ENCODE assay signal across 3 cellular contexts in the genomic region with DNA sequence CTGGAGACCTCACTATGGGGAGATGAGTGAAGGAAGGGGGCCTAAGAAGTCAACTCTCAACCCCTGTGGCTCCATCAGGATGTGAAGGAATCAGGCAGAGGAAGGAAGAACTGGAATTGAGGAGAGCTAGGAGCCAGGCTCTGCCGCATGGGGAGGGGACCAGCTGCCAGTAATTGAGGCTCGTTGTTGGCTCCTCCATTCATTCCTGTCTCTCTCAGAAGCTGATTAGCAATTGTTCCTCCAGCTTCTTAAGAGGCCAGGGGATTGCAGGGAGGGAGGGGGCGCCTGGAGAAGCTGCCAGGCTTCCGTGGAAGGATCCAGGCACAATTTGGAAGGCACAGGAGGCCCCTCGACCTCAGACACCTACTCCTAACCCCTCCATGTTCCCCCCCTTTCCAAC.
TF ChIP-seq lines count a peak whose summit lies in the region.

No MANE protein-coding gene starts in this region.

TF ChIP-seq in SK-N-SH, 30 proteins besides CTCF, POLR2A, EP300 and RAD21 (continued from another document):
- no peak for TF ChIP-seq RXRA (IDR thresholded peaks at IDR 0.05; ENCODE audit: borderline replicate concordance, low read depth)

TF ChIP-seq in SK-N-SH treated with all-trans-retinoic acid at 6 μM for 48 hours, 23 proteins besides CTCF, POLR2A, EP300 and RAD21 (continued from another document):
- TF ChIP-seq, protein P1, sequence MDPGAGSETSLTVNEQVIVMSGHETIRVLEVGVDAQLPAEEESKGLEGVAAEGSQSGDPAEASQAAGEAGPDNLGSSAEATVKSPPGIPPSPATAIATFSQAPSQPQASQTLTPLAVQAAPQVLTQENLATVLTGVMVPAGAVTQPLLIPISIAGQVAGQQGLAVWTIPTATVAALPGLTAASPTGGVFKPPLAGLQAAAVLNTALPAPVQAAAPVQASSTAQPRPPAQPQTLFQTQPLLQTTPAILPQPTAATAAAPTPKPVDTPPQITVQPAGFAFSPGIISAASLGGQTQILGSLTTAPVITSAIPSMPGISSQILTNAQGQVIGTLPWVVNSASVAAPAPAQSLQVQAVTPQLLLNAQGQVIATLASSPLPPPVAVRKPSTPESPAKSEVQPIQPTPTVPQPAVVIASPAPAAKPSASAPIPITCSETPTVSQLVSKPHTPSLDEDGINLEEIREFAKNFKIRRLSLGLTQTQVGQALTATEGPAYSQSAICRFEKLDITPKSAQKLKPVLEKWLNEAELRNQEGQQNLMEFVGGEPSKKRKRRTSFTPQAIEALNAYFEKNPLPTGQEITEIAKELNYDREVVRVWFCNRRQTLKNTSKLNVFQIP (CRISPR knock-in tag; IDR thresholded peaks at IDR 0.05; ENCODE audit: borderline replicate concordance, low read depth), result no peak
- TF ChIP-seq PPARA (CRISPR knock-in tag; IDR thresholded peaks at IDR 0.05; ENCODE audit: borderline replicate concordance), result no peak
- no peak for TF ChIP-seq BACH2 (CRISPR knock-in tag; IDR thresholded peaks at IDR 0.05; ENCODE audit: borderline replicate concordance)

TF ChIP-seq in GM23338, 12 proteins besides CTCF, POLR2A, EP300 and RAD21 (continued from another document):
- no peak for TF ChIP-seq EZH2phosphoT487 (IDR thresholded peaks at IDR 0.05; ENCODE audit: unreplicated experiment)
- TF ChIP-seq NANOG (IDR thresholded peaks at IDR 0.05; ENCODE audit: borderline replicate concordance), result no peak
- TF ChIP-seq ETS1 (IDR thresholded peaks at IDR 0.05), result no peak
- no peak for TF ChIP-seq ZNF331 (CRISPR knock-in tag; IDR thresholded peaks at IDR 0.05; ENCODE audit: low read depth)
- TF ChIP-seq ZNF114 (CRISPR knock-in tag; IDR thresholded peaks at IDR 0.05), result no peak
- no peak for TF ChIP-seq STAT1 (IDR thresholded peaks at IDR 0.05; ENCODE audit: unreplicated experiment)
- no peak for TF ChIP-seq ZNF462 (CRISPR knock-in tag; IDR thresholded peaks at IDR 0.05)
- no peak for TF ChIP-seq EZH2 (IDR thresholded peaks at IDR 0.05; ENCODE audit: low read depth, unreplicated experiment)
- TF ChIP-seq, protein P2, sequence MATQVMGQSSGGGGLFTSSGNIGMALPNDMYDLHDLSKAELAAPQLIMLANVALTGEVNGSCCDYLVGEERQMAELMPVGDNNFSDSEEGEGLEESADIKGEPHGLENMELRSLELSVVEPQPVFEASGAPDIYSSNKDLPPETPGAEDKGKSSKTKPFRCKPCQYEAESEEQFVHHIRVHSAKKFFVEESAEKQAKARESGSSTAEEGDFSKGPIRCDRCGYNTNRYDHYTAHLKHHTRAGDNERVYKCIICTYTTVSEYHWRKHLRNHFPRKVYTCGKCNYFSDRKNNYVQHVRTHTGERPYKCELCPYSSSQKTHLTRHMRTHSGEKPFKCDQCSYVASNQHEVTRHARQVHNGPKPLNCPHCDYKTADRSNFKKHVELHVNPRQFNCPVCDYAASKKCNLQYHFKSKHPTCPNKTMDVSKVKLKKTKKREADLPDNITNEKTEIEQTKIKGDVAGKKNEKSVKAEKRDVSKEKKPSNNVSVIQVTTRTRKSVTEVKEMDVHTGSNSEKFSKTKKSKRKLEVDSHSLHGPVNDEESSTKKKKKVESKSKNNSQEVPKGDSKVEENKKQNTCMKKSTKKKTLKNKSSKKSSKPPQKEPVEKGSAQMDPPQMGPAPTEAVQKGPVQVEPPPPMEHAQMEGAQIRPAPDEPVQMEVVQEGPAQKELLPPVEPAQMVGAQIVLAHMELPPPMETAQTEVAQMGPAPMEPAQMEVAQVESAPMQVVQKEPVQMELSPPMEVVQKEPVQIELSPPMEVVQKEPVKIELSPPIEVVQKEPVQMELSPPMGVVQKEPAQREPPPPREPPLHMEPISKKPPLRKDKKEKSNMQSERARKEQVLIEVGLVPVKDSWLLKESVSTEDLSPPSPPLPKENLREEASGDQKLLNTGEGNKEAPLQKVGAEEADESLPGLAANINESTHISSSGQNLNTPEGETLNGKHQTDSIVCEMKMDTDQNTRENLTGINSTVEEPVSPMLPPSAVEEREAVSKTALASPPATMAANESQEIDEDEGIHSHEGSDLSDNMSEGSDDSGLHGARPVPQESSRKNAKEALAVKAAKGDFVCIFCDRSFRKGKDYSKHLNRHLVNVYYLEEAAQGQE (IDR thresholded peaks at IDR 0.05; ENCODE audit: unreplicated experiment), result no peak
- no peak for TF ChIP-seq CREB1 (CRISPR knock-in tag; IDR thresholded peaks at IDR 0.05; ENCODE audit: low read depth)
